1 cellular context compared by ENCODE assay signal in the genomic region with DNA sequence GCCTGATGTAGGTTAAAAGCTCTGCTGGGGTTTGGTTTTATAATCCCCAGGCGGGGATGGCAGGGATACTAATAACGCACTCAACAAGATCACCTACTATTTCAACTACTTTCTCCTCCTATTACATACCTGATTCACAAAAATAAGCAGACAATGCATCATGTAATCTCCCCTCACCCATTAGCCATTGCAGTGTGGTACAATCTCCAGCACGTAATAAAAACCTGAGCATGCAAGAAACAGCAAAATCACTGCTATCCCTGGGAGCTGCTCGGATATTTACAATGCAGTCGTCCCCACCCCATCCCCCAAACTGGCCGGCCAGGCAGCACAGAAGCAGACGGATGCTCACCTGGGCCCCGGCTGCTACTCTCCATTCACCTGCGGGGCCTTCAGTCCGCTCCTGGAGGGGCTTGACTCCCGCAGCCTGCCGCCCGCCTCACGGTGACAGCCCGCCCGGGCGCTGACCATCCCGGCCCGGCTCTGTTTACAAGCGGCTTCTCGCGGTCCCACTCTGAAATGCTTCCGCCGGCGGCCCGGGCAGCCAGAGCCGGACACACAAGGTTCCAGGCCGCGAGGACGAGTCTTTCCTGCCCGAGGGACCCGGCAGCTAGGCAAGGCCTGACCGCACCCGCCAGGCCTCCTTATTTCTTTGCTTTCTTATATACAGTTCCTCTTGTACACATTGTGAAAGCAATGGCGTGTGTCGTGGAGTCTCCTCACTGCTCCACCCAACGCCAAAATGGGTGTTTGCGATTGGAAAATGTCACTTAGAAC.
TF ChIP-seq lines count a peak whose summit lies in the region.

A gene with protein sequence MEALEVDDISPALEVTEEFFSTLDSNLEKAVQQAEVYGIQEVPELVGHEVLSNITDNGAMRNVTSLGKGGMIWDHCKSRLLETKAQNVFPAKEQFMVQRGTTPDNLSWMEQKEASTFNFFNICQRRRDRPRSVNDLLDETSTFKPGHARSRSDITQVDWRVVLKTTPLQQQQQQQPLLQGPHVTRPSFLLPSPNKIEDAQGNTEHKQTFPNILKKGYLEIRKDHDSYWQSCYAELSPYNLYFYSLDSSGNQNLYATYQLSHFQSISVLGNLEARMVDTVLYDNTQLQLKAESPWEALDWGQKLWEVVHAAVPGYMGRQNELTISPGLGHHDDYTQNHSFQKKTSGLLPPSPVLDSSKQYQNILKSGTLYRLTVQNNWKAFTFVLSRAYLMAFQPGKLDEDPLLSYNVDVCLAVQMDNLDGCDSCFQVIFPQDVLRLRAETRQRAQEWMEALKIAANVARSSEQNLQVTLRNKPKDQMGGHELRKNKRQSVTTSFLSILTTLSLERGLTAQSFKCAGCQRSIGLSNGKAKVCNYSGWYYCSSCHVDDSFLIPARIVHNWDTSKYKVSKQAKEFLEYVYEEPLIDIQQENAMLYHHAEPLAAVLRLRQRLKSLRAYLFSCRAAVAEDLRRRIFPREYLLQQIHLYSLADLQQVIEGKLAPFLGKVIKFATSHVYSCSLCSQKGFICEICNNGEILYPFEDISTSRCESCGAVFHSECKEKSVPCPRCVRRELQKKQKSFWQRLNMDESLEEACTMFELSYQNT (minus strand): TSS at position 491 of the 777 bp plus-strand sequence. CDS start 23,888 bp downstream, outside the sequence.

TF ChIP-seq in HepG2, 621 proteins besides CTCF, POLR2A, EP300 and RAD21 (continued from another document and continues in another):
- TF ChIP-seq, protein P1, sequence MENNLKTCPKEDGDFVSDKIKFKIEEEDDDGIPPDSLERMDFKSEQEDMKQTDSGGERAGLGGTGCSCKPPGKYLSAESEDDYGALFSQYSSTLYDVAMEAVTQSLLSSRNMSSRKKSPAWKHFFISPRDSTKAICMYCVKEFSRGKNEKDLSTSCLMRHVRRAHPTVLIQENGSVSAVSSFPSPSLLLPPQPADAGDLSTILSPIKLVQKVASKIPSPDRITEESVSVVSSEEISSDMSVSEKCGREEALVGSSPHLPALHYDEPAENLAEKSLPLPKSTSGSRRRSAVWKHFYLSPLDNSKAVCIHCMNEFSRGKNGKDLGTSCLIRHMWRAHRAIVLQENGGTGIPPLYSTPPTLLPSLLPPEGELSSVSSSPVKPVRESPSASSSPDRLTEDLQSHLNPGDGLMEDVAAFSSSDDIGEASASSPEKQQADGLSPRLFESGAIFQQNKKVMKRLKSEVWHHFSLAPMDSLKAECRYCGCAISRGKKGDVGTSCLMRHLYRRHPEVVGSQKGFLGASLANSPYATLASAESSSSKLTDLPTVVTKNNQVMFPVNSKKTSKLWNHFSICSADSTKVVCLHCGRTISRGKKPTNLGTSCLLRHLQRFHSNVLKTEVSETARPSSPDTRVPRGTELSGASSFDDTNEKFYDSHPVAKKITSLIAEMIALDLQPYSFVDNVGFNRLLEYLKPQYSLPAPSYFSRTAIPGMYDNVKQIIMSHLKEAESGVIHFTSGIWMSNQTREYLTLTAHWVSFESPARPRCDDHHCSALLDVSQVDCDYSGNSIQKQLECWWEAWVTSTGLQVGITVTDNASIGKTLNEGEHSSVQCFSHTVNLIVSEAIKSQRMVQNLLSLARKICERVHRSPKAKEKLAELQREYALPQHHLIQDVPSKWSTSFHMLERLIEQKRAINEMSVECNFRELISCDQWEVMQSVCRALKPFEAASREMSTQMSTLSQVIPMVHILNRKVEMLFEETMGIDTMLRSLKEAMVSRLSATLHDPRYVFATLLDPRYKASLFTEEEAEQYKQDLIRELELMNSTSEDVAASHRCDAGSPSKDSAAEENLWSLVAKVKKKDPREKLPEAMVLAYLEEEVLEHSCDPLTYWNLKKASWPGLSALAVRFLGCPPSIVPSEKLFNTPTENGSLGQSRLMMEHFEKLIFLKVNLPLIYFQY (CRISPR knock-in tag; IDR thresholded peaks at IDR 0.05; ENCODE audit: borderline replicate concordance): peak; percentile 93
- TF ChIP-seq ZNF607 (CRISPR knock-in tag; IDR thresholded peaks at IDR 0.05; ENCODE audit: borderline replicate concordance) (peak; percentile 99), NR2C2 (CRISPR knock-in tag; IDR thresholded peaks at IDR 0.05; ENCODE audit: borderline replicate concordance) (peak; percentile 88), HNRNPL (IDR thresholded peaks at IDR 0.05; ENCODE audit: low read depth, low read length) (peak; percentile 87), STAG1 (CRISPR knock-in tag; IDR thresholded peaks at IDR 0.05) (peak; percentile 57), SP1 (IDR thresholded peaks at IDR 0.05) (no peak), SP1 (CRISPR knock-in tag; IDR thresholded peaks at IDR 0.05) (peak; percentile 86), ZBTB20 (CRISPR knock-in tag; IDR thresholded peaks at IDR 0.05; ENCODE audit: borderline replicate concordance, low read depth) (peak; percentile 97), NCOA5 (CRISPR knock-in tag; IDR thresholded peaks at IDR 0.05) (no peak), ZNF644 (CRISPR knock-in tag; IDR thresholded peaks at IDR 0.05; ENCODE audit: low read depth) (peak; percentile 62; the same call in 1 of the 2 replicates), SCMH1 (CRISPR knock-in tag; IDR thresholded peaks at IDR 0.05; ENCODE audit: borderline replicate concordance) (no peak), HOXA3 (CRISPR knock-in tag; IDR thresholded peaks at IDR 0.05) (peak; percentile 97), NBN (conservative IDR thresholded peaks at IDR 0.05) (no peak), ZNF253 (CRISPR knock-in tag; IDR thresholded peaks at IDR 0.05; ENCODE audit: borderline replicate concordance) (peak; percentile 91; the same call in 1 of the 2 replicates), SRY (CRISPR knock-in tag; IDR thresholded peaks at IDR 0.05) (peak; percentile 94), CC2D1A (CRISPR knock-in tag; IDR thresholded peaks at IDR 0.05) (peak; percentile 93; the same call in 1 of the 2 replicates), ZNF747 (CRISPR knock-in tag; IDR thresholded peaks at IDR 0.05; ENCODE audit: borderline replicate concordance) (peak; percentile 99)
- TF ChIP-seq, protein P2, sequence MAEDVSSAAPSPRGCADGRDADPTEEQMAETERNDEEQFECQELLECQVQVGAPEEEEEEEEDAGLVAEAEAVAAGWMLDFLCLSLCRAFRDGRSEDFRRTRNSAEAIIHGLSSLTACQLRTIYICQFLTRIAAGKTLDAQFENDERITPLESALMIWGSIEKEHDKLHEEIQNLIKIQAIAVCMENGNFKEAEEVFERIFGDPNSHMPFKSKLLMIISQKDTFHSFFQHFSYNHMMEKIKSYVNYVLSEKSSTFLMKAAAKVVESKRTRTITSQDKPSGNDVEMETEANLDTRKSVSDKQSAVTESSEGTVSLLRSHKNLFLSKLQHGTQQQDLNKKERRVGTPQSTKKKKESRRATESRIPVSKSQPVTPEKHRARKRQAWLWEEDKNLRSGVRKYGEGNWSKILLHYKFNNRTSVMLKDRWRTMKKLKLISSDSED (CRISPR knock-in tag; IDR thresholded peaks at IDR 0.05): no peak
- TF ChIP-seq, protein P3, sequence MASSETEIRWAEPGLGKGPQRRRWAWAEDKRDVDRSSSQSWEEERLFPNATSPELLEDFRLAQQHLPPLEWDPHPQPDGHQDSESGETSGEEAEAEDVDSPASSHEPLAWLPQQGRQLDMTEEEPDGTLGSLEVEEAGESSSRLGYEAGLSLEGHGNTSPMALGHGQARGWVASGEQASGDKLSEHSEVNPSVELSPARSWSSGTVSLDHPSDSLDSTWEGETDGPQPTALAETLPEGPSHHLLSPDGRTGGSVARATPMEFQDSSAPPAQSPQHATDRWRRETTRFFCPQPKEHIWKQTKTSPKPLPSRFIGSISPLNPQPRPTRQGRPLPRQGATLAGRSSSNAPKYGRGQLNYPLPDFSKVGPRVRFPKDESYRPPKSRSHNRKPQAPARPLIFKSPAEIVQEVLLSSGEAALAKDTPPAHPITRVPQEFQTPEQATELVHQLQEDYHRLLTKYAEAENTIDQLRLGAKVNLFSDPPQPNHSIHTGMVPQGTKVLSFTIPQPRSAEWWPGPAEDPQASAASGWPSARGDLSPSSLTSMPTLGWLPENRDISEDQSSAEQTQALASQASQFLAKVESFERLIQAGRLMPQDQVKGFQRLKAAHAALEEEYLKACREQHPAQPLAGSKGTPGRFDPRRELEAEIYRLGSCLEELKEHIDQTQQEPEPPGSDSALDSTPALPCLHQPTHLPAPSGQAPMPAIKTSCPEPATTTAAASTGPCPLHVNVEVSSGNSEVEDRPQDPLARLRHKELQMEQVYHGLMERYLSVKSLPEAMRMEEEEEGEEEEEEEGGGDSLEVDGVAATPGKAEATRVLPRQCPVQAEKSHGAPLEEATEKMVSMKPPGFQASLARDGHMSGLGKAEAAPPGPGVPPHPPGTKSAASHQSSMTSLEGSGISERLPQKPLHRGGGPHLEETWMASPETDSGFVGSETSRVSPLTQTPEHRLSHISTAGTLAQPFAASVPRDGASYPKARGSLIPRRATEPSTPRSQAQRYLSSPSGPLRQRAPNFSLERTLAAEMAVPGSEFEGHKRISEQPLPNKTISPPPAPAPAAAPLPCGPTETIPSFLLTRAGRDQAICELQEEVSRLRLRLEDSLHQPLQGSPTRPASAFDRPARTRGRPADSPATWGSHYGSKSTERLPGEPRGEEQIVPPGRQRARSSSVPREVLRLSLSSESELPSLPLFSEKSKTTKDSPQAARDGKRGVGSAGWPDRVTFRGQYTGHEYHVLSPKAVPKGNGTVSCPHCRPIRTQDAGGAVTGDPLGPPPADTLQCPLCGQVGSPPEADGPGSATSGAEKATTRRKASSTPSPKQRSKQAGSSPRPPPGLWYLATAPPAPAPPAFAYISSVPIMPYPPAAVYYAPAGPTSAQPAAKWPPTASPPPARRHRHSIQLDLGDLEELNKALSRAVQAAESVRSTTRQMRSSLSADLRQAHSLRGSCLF (CRISPR knock-in tag; IDR thresholded peaks at IDR 0.05; ENCODE audit: borderline replicate concordance): no peak
- TF ChIP-seq, protein P4, sequence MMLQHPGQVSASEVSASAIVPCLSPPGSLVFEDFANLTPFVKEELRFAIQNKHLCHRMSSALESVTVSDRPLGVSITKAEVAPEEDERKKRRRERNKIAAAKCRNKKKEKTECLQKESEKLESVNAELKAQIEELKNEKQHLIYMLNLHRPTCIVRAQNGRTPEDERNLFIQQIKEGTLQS (CRISPR knock-in tag; IDR thresholded peaks at IDR 0.05): peak; percentile 77; the same call in 1 of the 2 replicates
- TF ChIP-seq, protein P5, sequence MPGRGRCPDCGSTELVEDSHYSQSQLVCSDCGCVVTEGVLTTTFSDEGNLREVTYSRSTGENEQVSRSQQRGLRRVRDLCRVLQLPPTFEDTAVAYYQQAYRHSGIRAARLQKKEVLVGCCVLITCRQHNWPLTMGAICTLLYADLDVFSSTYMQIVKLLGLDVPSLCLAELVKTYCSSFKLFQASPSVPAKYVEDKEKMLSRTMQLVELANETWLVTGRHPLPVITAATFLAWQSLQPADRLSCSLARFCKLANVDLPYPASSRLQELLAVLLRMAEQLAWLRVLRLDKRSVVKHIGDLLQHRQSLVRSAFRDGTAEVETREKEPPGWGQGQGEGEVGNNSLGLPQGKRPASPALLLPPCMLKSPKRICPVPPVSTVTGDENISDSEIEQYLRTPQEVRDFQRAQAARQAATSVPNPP (CRISPR knock-in tag; IDR thresholded peaks at IDR 0.05): peak; percentile 97
- TF ChIP-seq, protein P6, sequence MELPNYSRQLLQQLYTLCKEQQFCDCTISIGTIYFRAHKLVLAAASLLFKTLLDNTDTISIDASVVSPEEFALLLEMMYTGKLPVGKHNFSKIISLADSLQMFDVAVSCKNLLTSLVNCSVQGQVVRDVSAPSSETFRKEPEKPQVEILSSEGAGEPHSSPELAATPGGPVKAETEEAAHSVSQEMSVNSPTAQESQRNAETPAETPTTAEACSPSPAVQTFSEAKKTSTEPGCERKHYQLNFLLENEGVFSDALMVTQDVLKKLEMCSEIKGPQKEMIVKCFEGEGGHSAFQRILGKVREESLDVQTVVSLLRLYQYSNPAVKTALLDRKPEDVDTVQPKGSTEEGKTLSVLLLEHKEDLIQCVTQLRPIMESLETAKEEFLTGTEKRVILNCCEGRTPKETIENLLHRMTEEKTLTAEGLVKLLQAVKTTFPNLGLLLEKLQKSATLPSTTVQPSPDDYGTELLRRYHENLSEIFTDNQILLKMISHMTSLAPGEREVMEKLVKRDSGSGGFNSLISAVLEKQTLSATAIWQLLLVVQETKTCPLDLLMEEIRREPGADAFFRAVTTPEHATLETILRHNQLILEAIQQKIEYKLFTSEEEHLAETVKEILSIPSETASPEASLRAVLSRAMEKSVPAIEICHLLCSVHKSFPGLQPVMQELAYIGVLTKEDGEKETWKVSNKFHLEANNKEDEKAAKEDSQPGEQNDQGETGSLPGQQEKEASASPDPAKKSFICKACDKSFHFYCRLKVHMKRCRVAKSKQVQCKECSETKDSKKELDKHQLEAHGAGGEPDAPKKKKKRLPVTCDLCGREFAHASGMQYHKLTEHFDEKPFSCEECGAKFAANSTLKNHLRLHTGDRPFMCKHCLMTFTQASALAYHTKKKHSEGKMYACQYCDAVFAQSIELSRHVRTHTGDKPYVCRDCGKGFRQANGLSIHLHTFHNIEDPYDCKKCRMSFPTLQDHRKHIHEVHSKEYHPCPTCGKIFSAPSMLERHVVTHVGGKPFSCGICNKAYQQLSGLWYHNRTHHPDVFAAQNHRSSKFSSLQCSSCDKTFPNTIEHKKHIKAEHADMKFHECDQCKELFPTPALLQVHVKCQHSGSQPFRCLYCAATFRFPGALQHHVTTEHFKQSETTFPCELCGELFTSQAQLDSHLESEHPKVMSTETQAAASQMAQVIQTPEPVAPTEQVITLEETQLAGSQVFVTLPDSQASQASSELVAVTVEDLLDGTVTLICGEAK (IDR thresholded peaks at IDR 0.05): peak; percentile 83
- TF ChIP-seq, protein P6 (CRISPR knock-in tag; IDR thresholded peaks at IDR 0.05): peak; percentile 96
